In the genomic region with DNA sequence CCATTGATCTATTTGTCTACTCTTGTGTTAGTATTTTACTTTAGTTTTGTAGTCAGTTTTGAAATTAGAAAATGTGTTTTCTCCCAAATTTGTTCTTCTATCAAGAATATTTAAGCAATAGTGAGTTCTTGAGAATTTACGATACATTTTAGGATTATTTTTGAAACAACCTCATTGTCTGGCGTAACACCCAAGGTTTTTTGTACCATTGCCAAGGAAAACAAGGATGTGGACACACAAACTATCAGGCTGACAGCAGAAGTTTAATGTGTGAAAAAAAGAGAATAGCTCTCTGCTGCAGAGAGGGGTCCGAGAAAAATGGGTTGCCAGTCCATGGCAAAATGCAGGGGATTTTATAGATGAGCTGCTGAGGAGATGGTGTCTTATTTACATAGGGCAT, we compare ENCODE assay signal across 18 cellular contexts.
DNase-seq lines count a peak whose midpoint lies in the region; FAIRE-seq and TF ChIP-seq lines count a peak whose summit lies in the region.
"Had no signal": no experiment of that assay in that cellular context is flagged by ENCODE, and none has a peak within 500 bp of the region (broad histone marks: within the 10 kb centered on the region; RNA-seq: fewer than 3 reads in every experiment).

No MANE protein-coding gene starts in this region.

- TF ChIP-seq CTCF in esophagus squamous epithelium (IDR thresholded peaks at IDR 0.05): no peak

- WGBS in esophagus squamous epithelium, 2 donors: 42 to 61% methylated on average over 3 of the region's 3 CpGs

- intact Hi-C loops in esophagus squamous epithelium (cut with DNase I): no loop called here

- no peak overlapping the region for H3K27ac ChIP-seq in esophagus squamous epithelium
- H3K27ac ChIP-seq: KMS-11, SJCRH30 had no signal

- H3K4me3 ChIP-seq in esophagus squamous epithelium: no peak overlapping the region
- H3K4me3 ChIP-seq: HAP-1, SJCRH30 had no signal

- DNase-seq in NCI-H1092 (lab: John Stamatoyannopoulos, UW) (peak; percentile 27), NCI-H69 (lab: John Stamatoyannopoulos, UW) (peak; percentile 34), SHP77 treated with DMSO at 0.1 percent for 48 hours (lab: John Stamatoyannopoulos, UW) (peak; percentile 54), left kidney (ENCODE audit: low read depth, low spot score) (peak; percentile 3), esophagus squamous epithelium (lab: John Stamatoyannopoulos, UW) (no peak), H54 (ENCODE audit: insufficient read length, low spot score) (no peak), nucleus accumbens (lab: John Stamatoyannopoulos, UW) (no peak)
- DNase-seq: Caco-2; CD4-positive, alpha-beta T cell; DMS 273 treated with DMSO at 0.1 percent for 48 hours; MV-4-11; NCI-H1417; NCI-H187; NCI-H2227 treated with DMSO at 0.1 percent for 48 hours had no signal

- no peak for TF ChIP-seq POLR2A in esophagus squamous epithelium (IDR thresholded peaks at IDR 0.05)
- TF ChIP-seq POLR2A in H54 (IDR thresholded peaks at IDR 0.05; ENCODE audit: low read depth, low read length): no peak

- no peaks in the 10 kb centered on the region for H3K27me3 ChIP-seq in esophagus squamous epithelium
- H3K27me3 ChIP-seq: SJCRH30 had no signal

- no peaks in the 10 kb centered on the region for H3K4me1 ChIP-seq in esophagus squamous epithelium
- H3K4me1 ChIP-seq: Caco-2, SJCRH30 had no signal

- H3K36me3 ChIP-seq in esophagus squamous epithelium: no peaks in the 10 kb centered on the region
- H3K36me3 ChIP-seq: HAP-1, SJCRH30 had no signal

- no peak for FAIRE-seq in H54 (lab: Jason Lieb, UNC)
- FAIRE-seq: GM12891 had no signal

- H3K9me3 ChIP-seq in esophagus squamous epithelium: no peaks in the 10 kb centered on the region
- H3K9me3 ChIP-seq: HAP-1, SJCRH30 had no signal

Comparison
In these comparisons a context has a peak if more than half of its experiments do, and no peak if none do; other contexts are left out.
1. DNase-seq: peak in NCI-H1092 (single experiment), NCI-H69 (single experiment), SHP77 treated with DMSO at 0.1 percent for 48 hours (single experiment) and left kidney (single experiment); none in esophagus squamous epithelium (single experiment), H54 (single experiment) and nucleus accumbens (0 of 56).